19 cellular contexts compared by ENCODE assay signal in the genomic region with DNA sequence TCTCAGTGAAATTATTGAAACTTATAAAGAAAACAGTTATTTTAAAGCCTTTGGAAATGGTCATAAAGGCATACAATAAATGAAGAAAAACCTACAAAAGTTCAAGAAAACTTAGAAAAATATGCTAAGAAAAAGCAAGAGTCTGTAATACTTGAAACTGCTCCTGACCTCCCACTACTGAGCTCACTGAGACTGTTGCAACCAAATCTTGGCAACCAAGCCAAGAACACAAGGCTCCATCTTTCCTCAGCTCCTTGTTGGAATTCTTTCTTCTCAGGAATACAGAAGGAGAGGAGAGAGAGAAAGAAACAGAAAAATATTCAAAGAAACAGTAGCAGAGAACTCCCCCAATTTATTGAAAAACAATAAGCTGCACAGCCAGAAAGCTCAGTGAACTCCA.
"Had no signal": no experiment of that assay in that cellular context is flagged by ENCODE, and none has a peak within 500 bp of the region (broad histone marks: within the 10 kb centered on the region; RNA-seq: fewer than 3 reads in every experiment).

No MANE protein-coding gene starts in this region.

- H3K4me3 Mint-ChIP-seq: activated CD4-positive, alpha-beta T cell treated with anti-CD3 and anti-CD28 coated beads for 36 hours; brain; naive thymus-derived CD8-positive, alpha-beta T cell; stimulated activated naive CD8-positive, alpha-beta T cell treated with anti-CD3 and anti-CD28 coated beads, Interleukin-15, Interleukin-2, amounts not matched to agents 100 ng/mL and 50 ng/mL, for 24 hours had no signal

- H3K27me3 Mint-ChIP-seq: activated CD4-positive, alpha-beta T cell treated with anti-CD3 and anti-CD28 coated beads for 36 hours; brain; stimulated activated naive CD8-positive, alpha-beta T cell treated with anti-CD3 and anti-CD28 coated beads, Interleukin-15, Interleukin-2, amounts not matched to agents 100 ng/mL and 50 ng/mL, for 24 hours had no signal

- H3K4me3 ChIP-seq: heart right ventricle, ovary, psoas muscle, suprapubic skin, transverse colon, vagina had no signal

- H3K4me1 Mint-ChIP-seq: activated CD4-positive, alpha-beta T cell treated with anti-CD3 and anti-CD28 coated beads for 36 hours; brain; naive thymus-derived CD8-positive, alpha-beta T cell had no signal

- DNase-seq: activated CD4-positive, alpha-beta T cell treated with anti-CD3 and anti-CD28 coated beads for 36 hours; activated CD4-positive, alpha-beta T cell treated with anti-CD3 and anti-CD28 coated beads, Interleukin-2, amount 50 U/mL, for 48 hours; activated gamma-delta T cell treated with Interleukin-2 at 50 U/mL for 16 hours; amygdala; cortex of kidney; effector CD4-positive, alpha-beta T cell; heart right ventricle; mesenchymal stem cell; naive thymus-derived CD8-positive, alpha-beta T cell; ovary; psoas muscle; right cardiac atrium; SW 1271; transverse colon had no signal

- H3K36me3 ChIP-seq: heart right ventricle, ovary, suprapubic skin, transverse colon, vagina had no signal

- H3K27me3 ChIP-seq: heart right ventricle, ovary, suprapubic skin, transverse colon, vagina had no signal

- H3K9me3 ChIP-seq: ovary, psoas muscle, suprapubic skin, transverse colon, vagina had no signal

- H3K4me1 ChIP-seq: heart right ventricle, psoas muscle, suprapubic skin, transverse colon, vagina had no signal

- H3K27ac Mint-ChIP-seq: activated CD4-positive, alpha-beta T cell treated with anti-CD3 and anti-CD28 coated beads for 36 hours; activated naive CD4-positive, alpha-beta T cell treated with anti-CD3 and anti-CD28 coated beads, Interleukin-2, amount 50 U/mL, for 72 hours; brain; naive thymus-derived CD8-positive, alpha-beta T cell; stimulated activated naive CD8-positive, alpha-beta T cell treated with anti-CD3 and anti-CD28 coated beads, Interleukin-15, Interleukin-2, amounts not matched to agents 100 ng/mL and 50 ng/mL, for 24 hours had no signal

- H3K27ac ChIP-seq: heart right ventricle, ovary, psoas muscle, suprapubic skin, transverse colon, vagina had no signal
